Comparison of ENCODE assay signal across 20 cellular contexts in the genomic region with DNA sequence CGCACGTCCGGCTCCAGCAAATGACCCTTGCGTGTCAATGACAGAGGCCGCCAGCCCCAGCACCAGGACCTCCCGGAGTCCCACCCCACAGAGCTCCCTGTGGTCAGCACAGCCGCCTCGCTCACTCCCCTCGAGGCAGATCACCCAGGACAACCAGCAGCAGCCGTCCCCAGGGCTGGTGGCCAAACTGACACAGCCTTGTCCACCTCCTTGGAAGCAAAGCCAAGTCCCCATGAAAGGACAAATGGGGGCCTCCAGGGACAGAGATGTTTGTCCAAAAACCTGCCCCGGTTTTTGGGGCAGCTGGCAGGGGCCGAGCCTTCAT. TPM values are rescaled to one million over a fixed set of nuclear protein-coding genes. Genes with fewer than 3 reads are reported as not detected.
DNase-seq lines count a peak whose midpoint lies in the region; ATAC-seq and TF ChIP-seq lines count a peak whose summit lies in the region.
"Had no signal": no experiment of that assay in that cellular context is flagged by ENCODE, and none has a peak within 500 bp of the region (broad histone marks: within the 10 kb centered on the region; RNA-seq: fewer than 3 reads in every experiment).

No MANE protein-coding gene starts in this region.

- no peak overlapping the region for H3K4me3 Mint-ChIP-seq in T-helper 1 cell treated with Interleukin-12 subunit alpha and Interleukin-12 subunit beta and Interleukin-4 antibody, amounts not matched to agents 30 μg/mL and 1 μg/mL, for 36 hours
- H3K4me3 Mint-ChIP-seq: CD4-positive, alpha-beta T cell; HFFc6 had no signal

- H3K36me3 Mint-ChIP-seq in T-helper 1 cell treated with Interleukin-12 subunit alpha and Interleukin-12 subunit beta and Interleukin-4 antibody, amounts not matched to agents 30 μg/mL and 1 μg/mL, for 36 hours (ENCODE audit: low read depth), result peaks cover 15% of the 10 kb centered on the region

- H3K9me3 Mint-ChIP-seq in T-helper 1 cell treated with Interleukin-12 subunit alpha and Interleukin-12 subunit beta and Interleukin-4 antibody, amounts not matched to agents 30 μg/mL and 1 μg/mL, for 36 hours, result peaks cover 48% of the 10 kb centered on the region

- no peak for DNase-seq in T-helper 1 cell
- DNase-seq in right atrium auricular region (ENCODE audit: low spot score), result peak; percentile 49
- no peak for DNase-seq in heart right ventricle
- peak; percentile 22 for DNase-seq in stomach
- DNase-seq in psoas muscle, result no peak
- DNase-seq in SKM-1 treated with dmso at 0.1 percent for 144 hours (lab: John Stamatoyannopoulos, UW; ENCODE audit: unreplicated experiment), result no peak
- DNase-seq: AML-193; CD4-positive, alpha-beta T cell; DMS153; DMS79; GDM1; GM23248; HFFc6 had no signal

- no peak for TF ChIP-seq CTCF in right atrium auricular region (IDR thresholded peaks at IDR 0.05)
- TF ChIP-seq CTCF in heart right ventricle (IDR thresholded peaks at IDR 0.05), result no peak
- no peak for TF ChIP-seq CTCF in stomach (IDR thresholded peaks at IDR 0.05)
- no peak for TF ChIP-seq CTCF in psoas muscle (IDR thresholded peaks at IDR 0.05)

- no peak overlapping the region for H3K4me3 ChIP-seq in right atrium auricular region
- no peak overlapping the region for H3K4me3 ChIP-seq in heart right ventricle
- no peak overlapping the region for H3K4me3 ChIP-seq in stomach
- no peak overlapping the region for H3K4me3 ChIP-seq in psoas muscle
- H3K4me3 ChIP-seq: A549, GM23248 had no signal

- WGBS in heart right ventricle, 2 donors, result 80 to 83% methylated on average over 12 of the region's 12 CpGs
- 80 to 90% (median 83%) methylated on average over 10 to 12 of the region's 12 CpGs for WGBS in stomach, 5 donors
- 49 to 57% (median 55%) methylated on average over 12 of the region's 12 CpGs for WGBS in psoas muscle, 3 donors

- TF ChIP-seq EP300 in stomach (IDR thresholded peaks at IDR 0.05), result no peak

- H3K4me1 ChIP-seq in right atrium auricular region, result no peaks in the 10 kb centered on the region
- H3K4me1 ChIP-seq in heart right ventricle, result no peaks in the 10 kb centered on the region
- no peaks in the 10 kb centered on the region for H3K4me1 ChIP-seq in stomach
- no peaks in the 10 kb centered on the region for H3K4me1 ChIP-seq in psoas muscle
- H3K4me1 ChIP-seq: A549 had no signal

- H3K27ac Mint-ChIP-seq in T-helper 1 cell treated with Interleukin-12 subunit alpha and Interleukin-12 subunit beta and Interleukin-4 antibody, amounts not matched to agents 30 μg/mL and 1 μg/mL, for 36 hours, result peak overlapping the region; percentile 36
- H3K27ac Mint-ChIP-seq: CD4-positive, alpha-beta T cell; HFFc6 had no signal

- no peaks in the 10 kb centered on the region for H3K36me3 ChIP-seq in right atrium auricular region
- no peaks in the 10 kb centered on the region for H3K36me3 ChIP-seq in heart right ventricle
- H3K36me3 ChIP-seq in stomach, result no peaks in the 10 kb centered on the region
- H3K36me3 ChIP-seq in psoas muscle (ENCODE audit: insufficient read depth in 1 of 2, low read depth in 1 of 2), result no peaks in the 10 kb centered on the region

- intact Hi-C loops in heart right ventricle (cut with DNase I), result no loop called here
- intact Hi-C loops in stomach (cut with DNase I; ENCODE audit: low total_unique reads), result no loop called here
- intact Hi-C loops in psoas muscle (cut with DNase I), result no loop called here

- H3K27me3 Mint-ChIP-seq in T-helper 1 cell treated with Interleukin-12 subunit alpha and Interleukin-12 subunit beta and Interleukin-4 antibody, amounts not matched to agents 30 μg/mL and 1 μg/mL, for 36 hours (ENCODE audit: low read depth), result peaks cover 23% of the 10 kb centered on the region
- H3K27me3 Mint-ChIP-seq: CD4-positive, alpha-beta T cell had no signal

- ATAC-seq in heart right ventricle, result no peak
- ATAC-seq in psoas muscle, result no peak
- ATAC-seq: A549, HCT116 had no signal

- H3K9me3 ChIP-seq in right atrium auricular region (peaks cover 0 to 3% of the 10 kb centered on the region in 2 donors), heart right ventricle (peaks cover 0 to 41% (median 2%) of the 10 kb centered on the region in 11 donors), stomach (peaks cover 0 to 28% (median 21%) of the 10 kb centered on the region in 4 donors), psoas muscle (peaks cover under 1% of the 10 kb centered on the region)

- no peak for TF ChIP-seq POLR2A in stomach (IDR thresholded peaks at IDR 0.05)

- H3K27ac ChIP-seq in right atrium auricular region, result no peak overlapping the region
- H3K27ac ChIP-seq in heart right ventricle, result no peak overlapping the region
- H3K27ac ChIP-seq in stomach, result no peak overlapping the region
- no peak overlapping the region for H3K27ac ChIP-seq in psoas muscle
- H3K27ac ChIP-seq: 22Rv1, A549, C4-2B, GM23248 had no signal

- H3K27me3 ChIP-seq in right atrium auricular region (no peaks in the 10 kb centered on the region), heart right ventricle (peaks cover 0 to 40% (median 15%) of the 10 kb centered on the region in 7 donors), stomach (peaks cover 0 to 53% (median 23%) of the 10 kb centered on the region in 3 donors), psoas muscle (ENCODE audit: insufficient read depth in 3 of 3, low read length in 2 of 3) (peaks cover 0 to 28% (median 16%) of the 10 kb centered on the region in 3 donors)

- H3K4me1 Mint-ChIP-seq in T-helper 1 cell treated with Interleukin-12 subunit alpha and Interleukin-12 subunit beta and Interleukin-4 antibody, amounts not matched to agents 30 μg/mL and 1 μg/mL, for 36 hours (ENCODE audit: low read depth), result peaks cover 3% of the 10 kb centered on the region

RNA-seq across cellular contexts. Expression of a gene that starts 2.1 kb away (rescaled TPM):
- total RNA-seq in right atrium auricular region (not detected), heart right ventricle (not detected), stomach (not detected), psoas muscle (not detected)
- polyA plus RNA-seq in heart right ventricle (not detected), stomach (not detected), psoas muscle (not detected)
- total RNA-seq: CD4-positive, alpha-beta T cell; Daoy; GM23248; HFFc6 had no signal
- polyA plus RNA-seq: A549, BJ, GM23248 had no signal

RNA-seq across cellular contexts. Expression of a gene that starts 6.9 kb away (rescaled TPM):
- not detected for total RNA-seq in right atrium auricular region
- not detected for total RNA-seq in heart right ventricle
- polyA plus RNA-seq in heart right ventricle, result not detected
- not detected for total RNA-seq in stomach
- not detected for polyA plus RNA-seq in stomach
- not detected for total RNA-seq in psoas muscle
- not detected for polyA plus RNA-seq in psoas muscle
- total RNA-seq: CD4-positive, alpha-beta T cell; Daoy; GM23248; HFFc6 had no signal
- polyA plus RNA-seq: A549, BJ, GM23248 had no signal

RNA-seq across cellular contexts. Expression of a gene that starts 12.4 kb away (rescaled TPM):
- total RNA-seq in right atrium auricular region (not detected), heart right ventricle (not detected), stomach (not detected), psoas muscle (not detected)
- polyA plus RNA-seq in heart right ventricle (not detected), stomach (not detected), psoas muscle (not detected)
- total RNA-seq: CD4-positive, alpha-beta T cell; Daoy; GM23248; HFFc6 had no signal
- polyA plus RNA-seq: A549, BJ, GM23248 had no signal

RNA-seq across cellular contexts. Expression of a gene that starts 15.2 kb away (rescaled TPM):
- total RNA-seq in right atrium auricular region, result not detected
- not detected for total RNA-seq in heart right ventricle
- polyA plus RNA-seq in heart right ventricle, result not detected
- not detected for total RNA-seq in stomach
- polyA plus RNA-seq in stomach, result not detected
- not detected for total RNA-seq in psoas muscle
- polyA plus RNA-seq in psoas muscle, result not detected
- total RNA-seq: CD4-positive, alpha-beta T cell; Daoy; GM23248; HFFc6 had no signal
- polyA plus RNA-seq: A549, BJ, GM23248 had no signal

RNA-seq across cellular contexts. Expression of a gene that starts 18.4 kb away (rescaled TPM):
- not detected for total RNA-seq in right atrium auricular region
- total RNA-seq in heart right ventricle, result not detected
- not detected for polyA plus RNA-seq in heart right ventricle
- total RNA-seq in stomach, result not detected
- polyA plus RNA-seq in stomach, result not detected
- not detected for total RNA-seq in psoas muscle
- polyA plus RNA-seq in psoas muscle, result not detected
- total RNA-seq: CD4-positive, alpha-beta T cell; Daoy; GM23248; HFFc6 had no signal
- polyA plus RNA-seq: A549, BJ, GM23248 had no signal

Comparison
In these comparisons a context has a peak if more than half of its experiments do, and no peak if none do; other contexts are left out.
1. DNase-seq: peak in right atrium auricular region (single experiment) and stomach (single experiment); none in T-helper 1 cell (0 of 5), heart right ventricle (0 of 2), psoas muscle (0 of 2) and SKM-1 treated with dmso at 0.1 percent for 144 hours (single experiment).